In genomic region chr14:32327255-32327961, GRCh38 we compare ENCODE assay signal across 13 cellular contexts.
"Had no signal": no experiment of that assay in that cellular context is flagged by ENCODE, and none has a peak within 500 bp of the region (broad histone marks: within the 10 kb centered on the region; RNA-seq: fewer than 3 reads in every experiment).

No MANE protein-coding gene starts in this region.

- H3K27ac ChIP-seq: esophagus squamous epithelium, left ventricle myocardium inferior, SJSA1 had no signal

- DNase-seq: activated CD4-positive, alpha-beta T cell treated with anti-CD3 and anti-CD28 coated beads, Interleukin-2, amount 50 U/mL, for 48 hours; activated CD4-positive, CD25-positive, alpha-beta regulatory T cell treated with anti-CD3 and anti-CD28 coated beads, Interleukin-2, amount 50 U/mL, for 72 hours; esophagus squamous epithelium; foreskin fibroblast; left ventricle myocardium inferior; mesendoderm; right cardiac atrium; SW 1271 had no signal

- ATAC-seq: stimulated activated memory B cell treated with anti-CD40 and anti-IgM and Interleukin-4, amounts not matched to agents 10 μg/mL and 1 μg/mL and 100 μg/mL, for 72 hours had no signal

- H3K36me3 Mint-ChIP-seq: type B pancreatic cell had no signal

- H3K4me1 Mint-ChIP-seq: activated naive CD4-positive, alpha-beta T cell treated with anti-CD3 and anti-CD28 coated beads, Interleukin-2, amount 50 U/mL, for 24 hours; stimulated activated memory B cell treated with anti-CD40 and anti-IgM and Interleukin-4, amounts not matched to agents 10 μg/mL and 1 μg/mL and 100 μg/mL, for 72 hours had no signal

- H3K27me3 Mint-ChIP-seq: activated naive CD4-positive, alpha-beta T cell treated with anti-CD3 and anti-CD28 coated beads, Interleukin-2, amount 50 U/mL, for 24 hours; stimulated activated memory B cell treated with anti-CD40 and anti-IgM and Interleukin-4, amounts not matched to agents 10 μg/mL and 1 μg/mL and 100 μg/mL, for 72 hours; type B pancreatic cell had no signal

- H3K27ac Mint-ChIP-seq: activated naive CD4-positive, alpha-beta T cell treated with anti-CD3 and anti-CD28 coated beads, Interleukin-2, amount 50 U/mL, for 24 hours; activated T-helper 2 cell treated with anti-CD3 and anti-CD28 coated beads, Interferon-gamma antibody, Interleukin-2, Interleukin-4, amounts not matched to agents 10 μg/mL and 5 μg/mL and 100 μg/mL, durations not matched to agents 14 hours and 24 hours and 36 hours; stimulated activated memory B cell treated with anti-CD40 and anti-IgM and Interleukin-4, amounts not matched to agents 10 μg/mL and 1 μg/mL and 100 μg/mL, for 72 hours; type B pancreatic cell had no signal

- H3K4me3 Mint-ChIP-seq: activated naive CD4-positive, alpha-beta T cell treated with anti-CD3 and anti-CD28 coated beads, Interleukin-2, amount 50 U/mL, for 24 hours; stimulated activated memory B cell treated with anti-CD40 and anti-IgM and Interleukin-4, amounts not matched to agents 10 μg/mL and 1 μg/mL and 100 μg/mL, for 72 hours; type B pancreatic cell had no signal
